Comparison of ENCODE assay signal across 10 cellular contexts in the genomic region with DNA sequence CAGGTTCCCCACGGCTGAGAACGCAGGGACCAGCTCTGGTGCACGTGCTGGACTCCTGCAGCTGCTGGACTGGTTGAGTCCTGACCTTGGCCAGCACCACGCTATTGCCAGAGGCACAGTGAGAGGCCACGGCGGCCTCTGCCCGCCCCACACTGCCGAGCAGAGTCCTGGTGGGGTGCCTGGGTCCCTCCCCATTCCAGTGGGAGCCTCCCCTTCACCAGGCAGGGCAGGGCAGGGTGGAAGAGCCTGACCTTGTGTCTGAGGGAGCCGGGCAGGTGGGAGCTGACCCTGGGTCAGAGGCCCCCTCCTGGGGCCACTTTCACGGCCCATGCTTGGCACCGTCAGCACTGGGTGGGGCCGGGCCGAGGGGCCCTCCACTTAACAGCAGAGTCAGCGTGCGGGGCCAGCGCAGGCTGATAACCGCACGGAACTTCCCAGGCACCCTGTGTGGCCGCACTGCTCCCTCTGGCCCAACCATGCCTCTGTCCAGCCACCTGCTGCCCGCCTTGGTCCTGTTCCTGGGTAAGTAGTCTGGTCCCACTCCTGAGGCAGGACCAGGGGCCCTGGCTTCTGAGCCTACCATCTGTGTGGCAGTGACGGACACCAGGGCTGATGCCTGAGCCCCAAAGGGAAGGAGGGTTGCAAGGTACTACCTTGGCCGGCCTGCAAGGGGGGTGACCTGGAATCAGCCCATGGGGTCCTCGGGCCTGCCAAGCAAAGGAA. TPM values are rescaled to one million over a fixed set of nuclear protein-coding genes. Genes with fewer than 3 reads are reported as not detected.
DNase-seq lines count a peak whose midpoint lies in the region; ATAC-seq and TF ChIP-seq lines count a peak whose summit lies in the region.
"Had no signal": no experiment of that assay in that cellular context is flagged by ENCODE, and none has a peak within 500 bp of the region (broad histone marks: within the 10 kb centered on the region; RNA-seq: fewer than 3 reads in every experiment).

TSS of gene MAMDC4 (plus strand) at position 406 of the 723 bp plus-strand sequence. CDS start at position 477, 71 bp downstream.

- H3K9me2 ChIP-seq in neural cell (ENCODE audit: insufficient read depth, low read length): no peaks in the 10 kb centered on the region

- no peak within 1 kb of the TSS for H4K8ac ChIP-seq in H9 (replicated peaks; ENCODE audit: insufficient read length, low read depth, low read length)

- H3K18ac ChIP-seq in H9 (ENCODE audit: insufficient read length, low read depth, low read length): no peak within 1 kb of the TSS

- H2BK15ac ChIP-seq in H9 (ENCODE audit: low read depth, low read length): no peak within 1 kb of the TSS

- no peak within 1 kb of the TSS for H2BK12ac ChIP-seq in H9 (ENCODE audit: insufficient read length, low read depth, low read length)

- no peak for DNase-seq in CD4-positive, alpha-beta T cell
- DNase-seq in Panc1 (ENCODE audit: low read depth, low spot score) (no peak), glutamatergic neuron (peak; percentile 14), H9 (no peak), inferior parietal cortex (ENCODE audit: extremely low spot score) (no peak)

- peaks cover 12% of the 10 kb centered on the region for H3K27me3 Mint-ChIP-seq in CD4-positive, alpha-beta T cell
- H3K27me3 Mint-ChIP-seq in glutamatergic neuron (ENCODE audit: unreplicated experiment) (peaks cover 12% of the 10 kb centered on the region), H9 (ENCODE audit: low read depth) (peaks cover 2% of the 10 kb centered on the region)

- H3F3A ChIP-seq in neural cell (ENCODE audit: insufficient read depth, low read length, poor library complexity, severe bottlenecking): no peaks in the 10 kb centered on the region

- no peak within 1 kb of the TSS for H3K27ac Mint-ChIP-seq in CD4-positive, alpha-beta T cell
- H3K27ac Mint-ChIP-seq in glutamatergic neuron (ENCODE audit: unreplicated experiment) (no peak within 1 kb of the TSS), H9 (peak within 1 kb of the TSS in 1 of 3 experiments; percentile 87; a peak in 1 of 7 replicates)

- no peak within 1 kb of the TSS for H3K4ac ChIP-seq in H9 (ENCODE audit: low read depth, low read length)

- H3K4me3 Mint-ChIP-seq in CD4-positive, alpha-beta T cell: peak within 1 kb of the TSS; percentile 38
- H3K4me3 Mint-ChIP-seq in glutamatergic neuron (ENCODE audit: unreplicated experiment) (no peak within 1 kb of the TSS), H9 (no peak within 1 kb of the TSS; a peak in 1 of 5 replicates)

- no peak within 1 kb of the TSS for H2BK120ac ChIP-seq in H9 (ENCODE audit: low read depth, low read length, poor library complexity, severe bottlenecking)

- H4K91ac ChIP-seq in H9 (ENCODE audit: insufficient read length, low read depth, low read length): no peak within 1 kb of the TSS

- H3K27me3 ChIP-seq in CD4-positive, alpha-beta T cell (ENCODE audit: control insufficient read depth, insufficient read depth, low read length): peaks cover 4% of the 10 kb centered on the region
- H3K27me3 ChIP-seq in Panc1 (ENCODE audit: control insufficient read depth, insufficient read depth, low read length) (no peaks in the 10 kb centered on the region), neural cell (ENCODE audit: insufficient read depth, low read depth, low read length) (no peaks in the 10 kb centered on the region), H9 (ENCODE audit: insufficient read depth, low read length) (no peaks in the 10 kb centered on the region)

- TF ChIP-seq CTCF in CD4-positive, alpha-beta T cell (IDR thresholded peaks at IDR 0.05): no peak
- TF ChIP-seq CTCF in Panc1 (IDR thresholded peaks at IDR 0.05) (no peak), glutamatergic neuron (IDR thresholded peaks at IDR 0.05; ENCODE audit: partially characterized antibody, unreplicated experiment) (no peak), neural cell (IDR thresholded peaks at IDR 0.05; ENCODE audit: poor library complexity, severe bottlenecking) (no peak), H9 (conservative IDR thresholded peaks at IDR 0.05) (no peak)

- H2BK20ac ChIP-seq in H9 (ENCODE audit: low read depth, low read length, poor library complexity, severe bottlenecking): no peak within 1 kb of the TSS

- no peak within 1 kb of the TSS for H3K56ac ChIP-seq in H9 (ENCODE audit: insufficient read length, low read depth, low read length)

- H3K36me3 ChIP-seq in Panc1 (ENCODE audit: control insufficient read depth, insufficient read depth, low read length): no peaks in the 10 kb centered on the region
- no peaks in the 10 kb centered on the region for H3K36me3 ChIP-seq in neural cell (ENCODE audit: insufficient read depth, low read length)

- H3K79me2 ChIP-seq in neural cell (replicated peaks; ENCODE audit: insufficient read depth, low read length) (no peaks in the 10 kb centered on the region), H9 (ENCODE audit: insufficient read depth, low read length) (no peaks in the 10 kb centered on the region)

- H3K9ac ChIP-seq in neural cell (ENCODE audit: low read length) (no peak within 1 kb of the TSS), H9 (ENCODE audit: extremely low read depth, insufficient read length, low read length) (no peak within 1 kb of the TSS)

- H2AK5ac ChIP-seq in H9 (ENCODE audit: insufficient read length, low read length): no peak within 1 kb of the TSS

- peaks cover 8% of the 10 kb centered on the region for H3K36me3 Mint-ChIP-seq in CD4-positive, alpha-beta T cell (ENCODE audit: low read depth)
- H3K36me3 Mint-ChIP-seq in glutamatergic neuron (ENCODE audit: unreplicated experiment): no peaks in the 10 kb centered on the region
- peaks cover 0 to 12% (median 10%) of the 10 kb centered on the region in 3 experiments; a peak in 4 of 7 replicates for H3K36me3 Mint-ChIP-seq in H9 (ENCODE audit: insufficient read depth in 1 of 3, low read depth in 3 of 3)
- H3K36me3 Mint-ChIP-seq: naive thymus-derived CD8-positive, alpha-beta T cell had no signal

- no peaks in the 10 kb centered on the region for H3K79me1 ChIP-seq in H9 (ENCODE audit: insufficient read depth, low read depth, low read length, poor library complexity, severe bottlenecking)

- H4K20me1 ChIP-seq in neural cell (ENCODE audit: insufficient read depth) (no peaks in the 10 kb centered on the region), H9 (ENCODE audit: control insufficient read depth, insufficient read depth, insufficient read length) (no peaks in the 10 kb centered on the region)

- H3K9me3 ChIP-seq in CD4-positive, alpha-beta T cell (ENCODE audit: control insufficient read depth, low read length): no peaks in the 10 kb centered on the region
- no peaks in the 10 kb centered on the region for H3K9me3 ChIP-seq in Panc1 (ENCODE audit: control insufficient read depth, insufficient read depth, low read depth, low read length)
- no peaks in the 10 kb centered on the region for H3K9me3 ChIP-seq in neural cell (ENCODE audit: low read length)
- no peaks in the 10 kb centered on the region for H3K9me3 ChIP-seq in H9 (ENCODE audit: control insufficient read depth, low read depth, low read length)

- H3K9me3 Mint-ChIP-seq in CD4-positive, alpha-beta T cell: no peaks in the 10 kb centered on the region
- H3K9me3 Mint-ChIP-seq in glutamatergic neuron (ENCODE audit: unreplicated experiment) (peaks cover 8% of the 10 kb centered on the region), H9 (no peaks in the 10 kb centered on the region)
- H3K9me3 Mint-ChIP-seq: naive thymus-derived CD8-positive, alpha-beta T cell had no signal

- H3K4me1 ChIP-seq in Panc1 (ENCODE audit: control insufficient read depth, insufficient read depth, low read length) (peaks cover 21% of the 10 kb centered on the region), H9 (ENCODE audit: insufficient read depth, low read length) (no peaks in the 10 kb centered on the region)

- H3T11ph ChIP-seq in H9 (ENCODE audit: low read length): no peak within 1 kb of the TSS

- intact Hi-C loops in CD4-positive, alpha-beta T cell (cut with DNase I, micrococcal nuclease): no loop called here
- intact Hi-C loops in Panc1 (cut with micrococcal nuclease; ENCODE audit: unreplicated experiment): no loop called here

- TF ChIP-seq EP300 in neural cell (conservative IDR thresholded peaks at IDR 0.05; ENCODE audit: poor library complexity, severe bottlenecking): no peak

- H2AFZ ChIP-seq in neural cell (ENCODE audit: low read depth, low read length) (no peak within 1 kb of the TSS), H9 (ENCODE audit: low read length) (no peak within 1 kb of the TSS)

- CTCF ChIA-PET in CD4-positive, alpha-beta T cell (lab: Charles Lee): no interaction called here
- CTCF ChIA-PET in Panc1 (lab: Charles Lee): interaction anchor here (0.7 kb wide), 1 partner anchor 129 kb away, joined by 3 read pairs; no protein-coding TSS in a partner anchor

- in situ Hi-C loops in Panc1 (cut with HindIII; ENCODE audit: low pct_unique_long_range_greater_than_20kb, low sequenced_read_pairs): no loop called here

- no peak within 1 kb of the TSS for H3K23ac ChIP-seq in H9 (ENCODE audit: insufficient read length, low read depth, low read length)

- no TSS peak for BruUV-seq in Panc1 (replicated peaks; lab: Mats Ljungman, UMichigan)

- no peak for ATAC-seq in CD4-positive, alpha-beta T cell (ENCODE audit: poor library complexity)
- no peak for ATAC-seq in Panc1
- no peak for ATAC-seq in GM21367 (IDR thresholded peaks at IDR 0.05; ENCODE audit: unreplicated experiment)
- no peak for ATAC-seq in GM21737 (IDR thresholded peaks at IDR 0.05; ENCODE audit: unreplicated experiment)
- ATAC-seq: naive thymus-derived CD8-positive, alpha-beta T cell had no signal

- no peak within 1 kb of the TSS for H4K5ac ChIP-seq in H9 (ENCODE audit: insufficient read length, low read depth, low read length)

- H3K4me3 ChIP-seq in Panc1 (ENCODE audit: low read depth in 2 of 2, low read length in 2 of 2): no peak within 1 kb of the TSS
- H3K4me3 ChIP-seq in neural cell (ENCODE audit: low read length): no peak within 1 kb of the TSS

- POLR2A ChIA-PET in CD4-positive, alpha-beta T cell (lab: Charles Lee): interaction anchor here (1.2 kb wide), 1 partner anchor 10 kb away, joined by 4 read pairs; the partner anchor contains the start of gene AJM1
- POLR2A ChIA-PET in Panc1 (lab: Charles Lee): no interaction called here

- H2BK5ac ChIP-seq in H9 (ENCODE audit: insufficient read length, low read length): no peak within 1 kb of the TSS

- H3K4me1 Mint-ChIP-seq in CD4-positive, alpha-beta T cell (ENCODE audit: low read depth): peaks cover 10% of the 10 kb centered on the region
- H3K4me1 Mint-ChIP-seq in glutamatergic neuron (ENCODE audit: low read depth, unreplicated experiment) (peaks cover 2% of the 10 kb centered on the region), H9 (peaks cover 2 to 5% of the 10 kb centered on the region in 2 experiments; a peak in 3 of 4 replicates)

- no CpG with 5 or more reads among the region's 23 CpGs for WGBS in H9 (ENCODE audit: extremely low coverage, insufficient read length, low lambda C conversion rate)

- no peak for TF ChIP-seq RAD21 in neural cell (conservative IDR thresholded peaks at IDR 0.05)

- peaks cover 8% of the 10 kb centered on the region for H3K23me2 ChIP-seq in H9 (ENCODE audit: insufficient read length, low read depth, low read length, poor library complexity, severe bottlenecking)

- no peak within 1 kb of the TSS for H3K27ac ChIP-seq in CD4-positive, alpha-beta T cell (ENCODE audit: low read depth, low read length)
- H3K27ac ChIP-seq in Panc1 (ENCODE audit: low read length) (peak within 1 kb of the TSS; percentile 59), neural cell (ENCODE audit: low read length) (no peak within 1 kb of the TSS), H9 (ENCODE audit: insufficient read length, low read depth, low read length) (no peak within 1 kb of the TSS)
- H3K27ac ChIP-seq: C4-2B had no signal

- H3K14ac ChIP-seq in H9 (ENCODE audit: insufficient read depth, low read length): no peak within 1 kb of the TSS; the same call in 1 of the 2 replicates

- H3K4me2 ChIP-seq in neural cell (ENCODE audit: low read length): no peak within 1 kb of the TSS
- no peak within 1 kb of the TSS for H3K4me2 ChIP-seq in H9 (ENCODE audit: insufficient read depth, insufficient read length, low read length)

RNA-seq across cellular contexts. Expression of gene MAMDC4, which starts in this region (rescaled TPM):
- 1 to 10 TPM; 2.2 to 3.4 TPM for total RNA-seq in CD4-positive, alpha-beta T cell
- total RNA-seq in Panc1 (2021; ENCODE audit: unreplicated experiment) (6.3 TPM), glutamatergic neuron (ENCODE audit: unreplicated experiment) (17.6 TPM), H9 (2021) (6.9 and 9.2 TPM in 2 replicates)
- 7.1 TPM for polyA plus RNA-seq in Panc1 (2012; ENCODE audit: insufficient read length)
- polyA plus RNA-seq in neural cell: 13.1 and 23.6 TPM in 2 replicates
- 3.9 and 6.1 TPM in 2 replicates for polyA minus RNA-seq in neural cell
